11 cellular contexts compared by ENCODE assay signal in genomic region chr18:57209697-57210096, GRCh38.
DNase-seq lines count a peak whose midpoint lies in the region; ATAC-seq and TF ChIP-seq lines count a peak whose summit lies in the region.
"Had no signal": no experiment of that assay in that cellular context is flagged by ENCODE, and none has a peak within 500 bp of the region (broad histone marks: within the 10 kb centered on the region; RNA-seq: fewer than 3 reads in every experiment).

No MANE protein-coding gene starts in this region.

- intact Hi-C loops in heart left ventricle (cut with DNase I): no loop called here

- H3K4me3 ChIP-seq in skeletal muscle tissue (ENCODE audit: low read length in 3 of 3) (peak overlapping the region in 2 of 3 donors; percentile 13 to 46), heart left ventricle (peak overlapping the region in 4 of 12 donors; percentile 5 to 20 (median 10))
- H3K4me3 ChIP-seq: skin epidermis had no signal

- peaks cover 0 to 3% (median 0%) of the 10 kb centered on the region in 3 donors for H3K9me3 ChIP-seq in skeletal muscle tissue (ENCODE audit: control insufficient read depth in 3 of 3, low read length in 3 of 3)
- peaks cover 0 to 2% (median 0%) of the 10 kb centered on the region in 12 donors for H3K9me3 ChIP-seq in heart left ventricle
- H3K9me3 ChIP-seq: vagina had no signal

- H3K9ac ChIP-seq in skeletal muscle tissue (ENCODE audit: low read depth in 1 of 3, low read length in 3 of 3): no peak overlapping the region

- H3K27ac ChIP-seq in skeletal muscle tissue (ENCODE audit: low read depth, low read length): no peak overlapping the region
- H3K27ac ChIP-seq in heart left ventricle: no peak overlapping the region
- H3K27ac ChIP-seq: skin epidermis, vagina had no signal

- peaks cover 15% of the 10 kb centered on the region for H3K4me1 Mint-ChIP-seq in brain

- TF ChIP-seq CTCF in brain (conservative IDR thresholded peaks at IDR 0.05) (no peak), heart left ventricle (IDR thresholded peaks at IDR 0.05) (no peak)

- H3K27me3 Mint-ChIP-seq in brain: peaks cover 17% of the 10 kb centered on the region

- DNase-seq in SIG-M5 treated with dmso at 0.1 percent for 504 hours (lab: John Stamatoyannopoulos, UW; ENCODE audit: unreplicated experiment) (peak; percentile 34), SIG-M5 (lab: John Stamatoyannopoulos, UW) (no peak), NCI-H2081 (lab: John Stamatoyannopoulos, UW) (peak; percentile 59 to 83), heart left ventricle (no peak)

- no peak for TF ChIP-seq POLR2A in heart left ventricle (IDR thresholded peaks at IDR 0.05)

- H3K4me3 Mint-ChIP-seq in brain: peak overlapping the region; percentile 28 to 62 (median 56)

- no peak for ATAC-seq in GM18520 (IDR thresholded peaks at IDR 0.05; ENCODE audit: unreplicated experiment)
- no peak for ATAC-seq in HG03108 (IDR thresholded peaks at IDR 0.05; ENCODE audit: unreplicated experiment)
- ATAC-seq in heart left ventricle: no peak

- 9 to 19% (median 15%) methylated on average over 10 of the region's 10 CpGs for WGBS in heart left ventricle, 4 donors

- peak overlapping the region in 3 of 5 experiments; percentile 10 to 87 (median 74) for H3K27ac Mint-ChIP-seq in brain

- H3K36me3 ChIP-seq in skeletal muscle tissue (ENCODE audit: control insufficient read depth in 3 of 3, insufficient read depth in 3 of 3, low read length in 3 of 3) (no peaks in the 10 kb centered on the region), heart left ventricle (no peaks in the 10 kb centered on the region)
- H3K36me3 ChIP-seq: vagina had no signal

- H3K4me1 ChIP-seq in skeletal muscle tissue (ENCODE audit: control insufficient read depth in 3 of 3, insufficient read depth in 3 of 3, low read length in 3 of 3) (peaks cover 7 to 9% (median 7%) of the 10 kb centered on the region in 3 donors), heart left ventricle (peaks cover 0 to 14% (median 4%) of the 10 kb centered on the region in 12 donors)
- H3K4me1 ChIP-seq: vagina had no signal

- no peaks in the 10 kb centered on the region for H3K36me3 Mint-ChIP-seq in brain
- H3K36me3 Mint-ChIP-seq: activated naive CD4-positive, alpha-beta T cell treated with anti-CD3 and anti-CD28 coated beads, Interleukin-2, amount 50 U/mL, for 72 hours had no signal

- H3K27me3 ChIP-seq in skeletal muscle tissue (ENCODE audit: control insufficient read depth in 3 of 3, insufficient read depth in 3 of 3, low read length in 3 of 3) (peaks cover 15 to 34% (median 23%) of the 10 kb centered on the region in 3 donors), heart left ventricle (peaks cover 0 to 34% (median 7%) of the 10 kb centered on the region in 9 donors)
- H3K27me3 ChIP-seq: vagina had no signal

- peaks cover 0 to 3% (median 0%) of the 10 kb centered on the region in 5 experiments for H3K9me3 Mint-ChIP-seq in brain

Comparison
In these comparisons a context has a peak if more than half of its experiments do, and no peak if none do; other contexts are left out.
1. DNase-seq: peak in SIG-M5 treated with dmso at 0.1 percent for 504 hours (single experiment) and NCI-H2081 (2 of 2); none in SIG-M5 (single experiment) and heart left ventricle (0 of 5).